7 cellular contexts compared by ENCODE assay signal in genomic region chr1:202546377-202546776, GRCh38.
DNase-seq lines count a peak whose midpoint lies in the region; ATAC-seq and TF ChIP-seq lines count a peak whose summit lies in the region.
"Not testable (repeated sequence)": the region's sequence is repeated elsewhere in the genome, so short reads cannot be mapped to it uniquely, and the experiment has no call there.

No MANE protein-coding gene starts in this region.

- not testable (repeated sequence) for TF ChIP-seq CTCF in MM.1S (IDR thresholded peaks at IDR 0.05; ENCODE audit: low read length); esophagus muscularis mucosa (IDR thresholded peaks at IDR 0.05); lung (IDR thresholded peaks at IDR 0.05; ENCODE audit: control extremely low read depth, extremely low read depth)

- H3K36me3 ChIP-seq in MM.1S (replicated peaks; ENCODE audit: insufficient read depth, low read length); esophagus muscularis mucosa; lung (ENCODE audit: control insufficient read depth in 2 of 2, insufficient read depth in 2 of 2, low read length in 2 of 2): not testable (repeated sequence)

- not testable (repeated sequence) for H3K27me3 ChIP-seq in MM.1S (replicated peaks; ENCODE audit: insufficient read depth, low read length); esophagus muscularis mucosa; lung (ENCODE audit: control insufficient read depth, insufficient read depth)

- H3K9me3 Mint-ChIP-seq in stimulated activated memory B cell treated with anti-CD40 and anti-IgM and Interleukin-4, amounts not matched to agents 10 μg/mL and 1 μg/mL and 100 μg/mL, for 72 hours: not testable (repeated sequence)

- H3K27ac Mint-ChIP-seq in stimulated activated memory B cell treated with anti-CD40 and anti-IgM and Interleukin-4, amounts not matched to agents 10 μg/mL and 1 μg/mL and 100 μg/mL, for 72 hours: peak overlapping the region; percentile 7

- H3K27me3 Mint-ChIP-seq in stimulated activated memory B cell treated with anti-CD40 and anti-IgM and Interleukin-4, amounts not matched to agents 10 μg/mL and 1 μg/mL and 100 μg/mL, for 72 hours: not testable (repeated sequence)

- peak overlapping the region; percentile 52 for H3K4me2 ChIP-seq in MM.1S (ENCODE audit: low read depth, low read length)

- H3K79me2 ChIP-seq in MM.1S (ENCODE audit: low read length): not testable (repeated sequence)

- 44% methylated on average over 3 of the region's 3 CpGs for WGBS in esophagus muscularis mucosa
- WGBS in lung, 2 donors: 54 to 81% methylated on average over 3 of the region's 3 CpGs

- peaks cover 32% of the 10 kb centered on the region for H3K4me1 ChIP-seq in MM.1S (ENCODE audit: low read length)
- H3K4me1 ChIP-seq in esophagus muscularis mucosa: peaks cover 30 to 72% (median 64%) of the 10 kb centered on the region in 4 donors
- H3K4me1 ChIP-seq in lung (ENCODE audit: control insufficient read depth in 2 of 2, insufficient read depth in 2 of 2, low read length in 2 of 2): peaks cover 1 to 16% of the 10 kb centered on the region in 2 donors

- H3K4me3 ChIP-seq in MM.1S (ENCODE audit: low read length) (peak overlapping the region; percentile 27), esophagus muscularis mucosa (peak overlapping the region; percentile 55 to 70 (median 64))
- not testable (repeated sequence) for H3K4me3 ChIP-seq in lung

- not testable (repeated sequence) for TF ChIP-seq EP300 in esophagus muscularis mucosa (IDR thresholded peaks at IDR 0.05)

- ATAC-seq in GM18909 (IDR thresholded peaks at IDR 0.05; ENCODE audit: poor library complexity, unreplicated experiment): peak; percentile 12
- peak; percentile 29 for ATAC-seq in HG02571 (IDR thresholded peaks at IDR 0.05; ENCODE audit: unreplicated experiment)
- peak; percentile 20 for ATAC-seq in HG03045 (IDR thresholded peaks at IDR 0.05; ENCODE audit: unreplicated experiment)
- ATAC-seq in lung (ENCODE audit: insufficient read depth, low FRiP score); stimulated activated memory B cell treated with anti-CD40 and anti-IgM and Interleukin-4, amounts not matched to agents 10 μg/mL and 1 μg/mL and 100 μg/mL, for 72 hours: not testable (repeated sequence)

- H3K9me3 ChIP-seq in MM.1S (replicated peaks; ENCODE audit: insufficient read depth, low read length); esophagus muscularis mucosa; lung (ENCODE audit: control insufficient read depth in 2 of 2, insufficient read depth in 1 of 2, low read length in 1 of 2): not testable (repeated sequence)

- intact Hi-C loops in esophagus muscularis mucosa (cut with DNase I): not testable (repeated sequence)

- H3K9me2 ChIP-seq in MM.1S (replicated peaks; ENCODE audit: insufficient read depth, low read length): not testable (repeated sequence)

- H3K36me3 Mint-ChIP-seq in stimulated activated memory B cell treated with anti-CD40 and anti-IgM and Interleukin-4, amounts not matched to agents 10 μg/mL and 1 μg/mL and 100 μg/mL, for 72 hours: not testable (repeated sequence)

- not testable (repeated sequence) for H3K9ac ChIP-seq in MM.1S (ENCODE audit: low read length)

- not testable (repeated sequence) for H4K20me1 ChIP-seq in MM.1S (ENCODE audit: insufficient read depth, low read length)

- peaks cover 19% of the 10 kb centered on the region for H3K4me1 Mint-ChIP-seq in stimulated activated memory B cell treated with anti-CD40 and anti-IgM and Interleukin-4, amounts not matched to agents 10 μg/mL and 1 μg/mL and 100 μg/mL, for 72 hours

- H3F3A ChIP-seq in MM.1S (ENCODE audit: insufficient read depth, low read length): peaks cover 18% of the 10 kb centered on the region

- not testable (repeated sequence) for DNase-seq in MM.1S; esophagus muscularis mucosa (ENCODE audit: extremely low spot score); lung (ENCODE audit: low spot score)

- H3K4me3 Mint-ChIP-seq in stimulated activated memory B cell treated with anti-CD40 and anti-IgM and Interleukin-4, amounts not matched to agents 10 μg/mL and 1 μg/mL and 100 μg/mL, for 72 hours: not testable (repeated sequence)

- not testable (repeated sequence) for H2AFZ ChIP-seq in MM.1S (ENCODE audit: low read length)

- peak overlapping the region; percentile 65; the same call in 1 of the 2 replicates for H3K27ac ChIP-seq in MM.1S (ENCODE audit: low read length)
- H3K27ac ChIP-seq in esophagus muscularis mucosa (replicated peaks in 1 of 4): peak overlapping the region; percentile 89 to 92 (median 90)
- peak overlapping the region; percentile 53 to 66 for H3K27ac ChIP-seq in lung (ENCODE audit: low read depth in 1 of 2, low read length in 1 of 2)

- TF ChIP-seq POLR2A in esophagus muscularis mucosa (IDR thresholded peaks at IDR 0.05; ENCODE audit: low read depth): not testable (repeated sequence)
